15 cellular contexts compared by ENCODE assay signal in the genomic region with DNA sequence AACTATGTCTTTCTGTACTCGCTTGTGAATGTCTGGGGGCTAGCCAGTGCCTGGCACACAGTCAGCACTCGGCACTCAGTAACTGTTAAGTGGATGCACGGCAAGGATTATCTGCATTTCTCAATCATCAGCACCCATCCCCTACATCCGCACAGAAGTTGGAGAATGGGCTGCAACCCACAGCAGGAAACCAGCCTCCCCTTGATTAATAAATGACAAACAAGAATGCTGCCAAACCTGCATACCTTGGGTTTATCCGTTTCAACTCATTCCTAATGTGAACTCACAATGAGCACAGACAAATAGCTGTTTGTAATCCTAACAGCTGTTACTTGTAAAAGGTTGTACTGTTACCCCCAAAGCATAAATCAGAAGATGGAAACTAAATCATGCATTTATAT. TPM values are rescaled to one million over a fixed set of nuclear protein-coding genes. Genes with fewer than 3 reads are reported as not detected.
DNase-seq lines count a peak whose midpoint lies in the region; ATAC-seq and TF ChIP-seq lines count a peak whose summit lies in the region.
"Had no signal": no experiment of that assay in that cellular context is flagged by ENCODE, and none has a peak within 500 bp of the region (broad histone marks: within the 10 kb centered on the region; RNA-seq: fewer than 3 reads in every experiment).

No MANE protein-coding gene starts in this region.

- peaks cover 24% of the 10 kb centered on the region for H3K4me1 Mint-ChIP-seq in progenitor cell of endocrine pancreas (ENCODE audit: low read depth)
- no peaks in the 10 kb centered on the region for H3K4me1 Mint-ChIP-seq in stimulated activated memory B cell treated with anti-CD40 and anti-IgM and Interleukin-4, amounts not matched to agents 10 μg/mL and 1 μg/mL and 100 μg/mL, for 72 hours
- no peaks in the 10 kb centered on the region for H3K4me1 Mint-ChIP-seq in stimulated activated effector memory CD8-positive, alpha-beta T cell treated with anti-CD3 and anti-CD28 coated beads, Interleukin-12 subunit alpha, Interleukin-12 subunit beta, amount 100 ng/mL, for 72 hours
- H3K4me1 Mint-ChIP-seq: B cell, naive B cell had no signal

- TF ChIP-seq CTCF in VCaP (conservative IDR thresholded peaks at IDR 0.05) (no peak), fibroblast of the aortic adventitia (IDR thresholded peaks at IDR 0.05; ENCODE audit: insufficient read depth, low read length) (no peak), progenitor cell of endocrine pancreas (IDR thresholded peaks at IDR 0.05; ENCODE audit: unreplicated experiment) (no peak)

- H3K27me3 Mint-ChIP-seq in progenitor cell of endocrine pancreas: no peaks in the 10 kb centered on the region
- H3K27me3 Mint-ChIP-seq in stimulated activated memory B cell treated with anti-CD40 and anti-IgM and Interleukin-4, amounts not matched to agents 10 μg/mL and 1 μg/mL and 100 μg/mL, for 72 hours: no peaks in the 10 kb centered on the region

- H3K9me3 Mint-ChIP-seq in progenitor cell of endocrine pancreas (ENCODE audit: low read depth): peaks cover 15% of the 10 kb centered on the region
- peaks cover 3% of the 10 kb centered on the region for H3K9me3 Mint-ChIP-seq in stimulated activated memory B cell treated with anti-CD40 and anti-IgM and Interleukin-4, amounts not matched to agents 10 μg/mL and 1 μg/mL and 100 μg/mL, for 72 hours
- H3K9me3 Mint-ChIP-seq in stimulated activated effector memory CD8-positive, alpha-beta T cell treated with anti-CD3 and anti-CD28 coated beads, Interleukin-12 subunit alpha, Interleukin-12 subunit beta, amount 100 ng/mL, for 72 hours: peaks cover 8% of the 10 kb centered on the region

- H3K27ac ChIP-seq in VCaP: peak overlapping the region; percentile 36; the same call in 1 of the 2 replicates
- H3K27ac ChIP-seq: spleen had no signal

- peak overlapping the region; percentile 94 for H3K27ac Mint-ChIP-seq in progenitor cell of endocrine pancreas
- H3K27ac Mint-ChIP-seq in stimulated activated memory B cell treated with anti-CD40 and anti-IgM and Interleukin-4, amounts not matched to agents 10 μg/mL and 1 μg/mL and 100 μg/mL, for 72 hours: no peak overlapping the region
- no peak overlapping the region for H3K27ac Mint-ChIP-seq in stimulated activated effector memory CD8-positive, alpha-beta T cell treated with anti-CD3 and anti-CD28 coated beads, Interleukin-12 subunit alpha, Interleukin-12 subunit beta, amount 100 ng/mL, for 72 hours
- H3K27ac Mint-ChIP-seq: activated naive CD8-positive, alpha-beta T cell; B cell; effector memory CD8-positive, alpha-beta T cell; naive B cell had no signal

- peak overlapping the region; percentile 27 for H3K4me3 Mint-ChIP-seq in progenitor cell of endocrine pancreas (ENCODE audit: low read depth)
- H3K4me3 Mint-ChIP-seq in stimulated activated memory B cell treated with anti-CD40 and anti-IgM and Interleukin-4, amounts not matched to agents 10 μg/mL and 1 μg/mL and 100 μg/mL, for 72 hours: no peak overlapping the region
- H3K4me3 Mint-ChIP-seq in stimulated activated effector memory CD8-positive, alpha-beta T cell treated with anti-CD3 and anti-CD28 coated beads, Interleukin-12 subunit alpha, Interleukin-12 subunit beta, amount 100 ng/mL, for 72 hours: no peak overlapping the region
- H3K4me3 Mint-ChIP-seq: activated naive CD8-positive, alpha-beta T cell; B cell; effector memory CD8-positive, alpha-beta T cell; naive B cell had no signal

- no peak for ATAC-seq in stimulated activated memory B cell treated with anti-CD40 and anti-IgM and Interleukin-4, amounts not matched to agents 10 μg/mL and 1 μg/mL and 100 μg/mL, for 72 hours
- no peak for ATAC-seq in activated CD4-positive, CD25-positive, alpha-beta regulatory T cell treated with anti-CD3 and anti-CD28 coated beads, Interleukin-2, amount 50 U/mL, for 24 hours
- ATAC-seq in stimulated activated effector memory CD8-positive, alpha-beta T cell treated with anti-CD3 and anti-CD28 coated beads, Interleukin-12 subunit alpha, Interleukin-12 subunit beta, amount 100 ng/mL, for 72 hours: no peak
- ATAC-seq: effector memory CD8-positive, alpha-beta T cell had no signal

- no peak overlapping the region for H3K4me3 ChIP-seq in fibroblast of the aortic adventitia (ENCODE audit: low read depth, low read length)
- H3K4me3 ChIP-seq: Peyer's patch, spleen had no signal

- H3K36me3 Mint-ChIP-seq in progenitor cell of endocrine pancreas (ENCODE audit: insufficient read depth): peaks cover 9% of the 10 kb centered on the region
- H3K36me3 Mint-ChIP-seq in stimulated activated memory B cell treated with anti-CD40 and anti-IgM and Interleukin-4, amounts not matched to agents 10 μg/mL and 1 μg/mL and 100 μg/mL, for 72 hours: no peaks in the 10 kb centered on the region
- no peaks in the 10 kb centered on the region for H3K36me3 Mint-ChIP-seq in stimulated activated effector memory CD8-positive, alpha-beta T cell treated with anti-CD3 and anti-CD28 coated beads, Interleukin-12 subunit alpha, Interleukin-12 subunit beta, amount 100 ng/mL, for 72 hours
- H3K36me3 Mint-ChIP-seq: activated naive CD8-positive, alpha-beta T cell had no signal

- DNase-seq in COLO829 (ENCODE audit: low spot score) (peak; percentile 12), fibroblast of the aortic adventitia (ENCODE audit: low read depth) (peak; percentile 51), progenitor cell of endocrine pancreas (ENCODE audit: low spot score, unreplicated experiment) (no peak), DMS 273 (lab: John Stamatoyannopoulos, UW; ENCODE audit: unreplicated experiment) (no peak)
- no peak for DNase-seq in stimulated activated effector memory CD8-positive, alpha-beta T cell treated with anti-CD3 and anti-CD28 coated beads, Interleukin-12 subunit alpha, Interleukin-12 subunit beta, amount 100 ng/mL, for 72 hours (ENCODE audit: low spot score in 2 of 2)
- DNase-seq: effector memory CD8-positive, alpha-beta T cell; naive B cell; NCI-H2227 treated with DMSO at 0.1 percent for 48 hours; Peyer's patch; spleen had no signal

RNA-seq across cellular contexts. Expression of a gene that starts 28.9 kb away (rescaled TPM):
- total RNA-seq in fibroblast of the aortic adventitia (ENCODE audit: low replicate concordance) (41.1 and 92.6 TPM in 2 replicates), progenitor cell of endocrine pancreas (29.5 and 30.0 TPM in 2 replicates)
- total RNA-seq: B cell had no signal

Comparison
In these comparisons a context has a peak if more than half of its experiments do, and no peak if none do; other contexts are left out.
1. DNase-seq: peak in COLO829 (single experiment) and fibroblast of the aortic adventitia (single experiment); none in progenitor cell of endocrine pancreas (single experiment), DMS 273 (single experiment) and stimulated activated effector memory CD8-positive, alpha-beta T cell treated with anti-CD3 and anti-CD28 coated beads, Interleukin-12 subunit alpha, Interleukin-12 subunit beta, amount 100 ng/mL, for 72 hours (0 of 2).